16 cellular contexts compared by ENCODE assay signal in the genomic region with DNA sequence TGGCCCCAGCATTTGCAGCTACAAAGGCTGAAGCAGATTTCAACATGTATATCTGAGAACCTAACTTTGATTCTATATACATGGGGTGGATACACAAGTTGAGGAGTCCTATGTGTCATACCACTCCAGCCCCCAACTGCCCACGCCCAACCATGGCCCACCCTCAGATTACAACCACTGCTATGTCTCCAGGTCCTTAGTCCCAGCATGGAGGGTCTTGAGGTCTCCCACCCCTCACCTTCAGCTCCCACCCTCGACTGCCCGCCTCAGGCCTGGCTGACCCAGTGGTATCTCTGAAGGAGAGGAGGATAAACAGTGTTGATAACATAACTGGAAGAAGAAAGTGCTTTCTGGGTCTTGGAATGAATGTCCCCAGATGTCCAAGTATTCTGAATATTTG. TPM values are rescaled to one million over a fixed set of nuclear protein-coding genes. Genes with fewer than 3 reads are reported as not detected.
A peak's percentile ranks its signal among the peaks of the same experiment; 100 is the strongest.
DNase-seq lines count a peak whose midpoint lies in the region; ATAC-seq and TF ChIP-seq lines count a peak whose summit lies in the region.
"Had no signal": no experiment of that assay in that cellular context is flagged by ENCODE, and none has a peak within 500 bp of the region (broad histone marks: within the 10 kb centered on the region; RNA-seq: fewer than 3 reads in every experiment).

No MANE protein-coding gene starts in this region.

- H3K4me3 ChIP-seq in vagina: no peak overlapping the region
- H3K4me3 ChIP-seq: PC-9 had no signal

- ATAC-seq in left lobe of liver (no peak), GM19463 (IDR thresholded peaks at IDR 0.05; ENCODE audit: unreplicated experiment) (no peak)

- H3K27me3 ChIP-seq in vagina: no peaks in the 10 kb centered on the region

- H3K27ac ChIP-seq in angular gyrus (ENCODE audit: low read depth, low read length): peak overlapping the region; percentile 99
- peak overlapping the region; percentile 100 for H3K27ac ChIP-seq in temporal lobe (ENCODE audit: low read depth, low read length)
- H3K27ac ChIP-seq in vagina: no peak overlapping the region
- H3K27ac ChIP-seq: PC-9 had no signal

- no peaks in the 10 kb centered on the region for H3K9me3 ChIP-seq in vagina

- no peak for TF ChIP-seq POLR2A in vagina (IDR thresholded peaks at IDR 0.05)

- no peaks in the 10 kb centered on the region for H3K36me3 ChIP-seq in vagina

- intact Hi-C loops in vagina (cut with DNase I): no loop called here

- no peak for TF ChIP-seq CTCF in vagina (IDR thresholded peaks at IDR 0.05)

- H3K4me1 ChIP-seq in vagina: peaks cover 16% of the 10 kb centered on the region

- DNase-seq in left lobe of liver (ENCODE audit: low spot score): peak; percentile 47
- no peak for DNase-seq in vagina (ENCODE audit: extremely low spot score in 2 of 2)
- DNase-seq in NCI-H146 (lab: John Stamatoyannopoulos, UW): no peak
- DNase-seq: AML-193, H7, KG1, NCI-H1417, NCI-H1930, NCI-H226, NCI-H524 treated with DMSO at 0.1 percent for 48 hours, PC-9, SW 1271 had no signal

RNA-seq across cellular contexts. Expression of gene SOWAHA, which starts 8.2 kb away (rescaled TPM):
- total RNA-seq in left lobe of liver (1.7 TPM), temporal lobe (4.7 TPM), vagina (not detected)
- total RNA-seq: HFFc6, PC-9 had no signal

RNA-seq across cellular contexts. Expression of gene SHROOM1, which starts 9.1 kb away (rescaled TPM):
- total RNA-seq in left lobe of liver (41.3 TPM), temporal lobe (2.2 TPM), vagina (17.7 TPM)

RNA-seq across cellular contexts. Expression of gene SEPTIN8, which starts 44.3 kb away (rescaled TPM):
- total RNA-seq in left lobe of liver: 12.2 TPM
- total RNA-seq in temporal lobe: 27.3 TPM
- 52.8 TPM for total RNA-seq in vagina

RNA-seq across cellular contexts. Expression of gene GDF9, which starts 44.9 kb away (rescaled TPM):
- 0.15 TPM for total RNA-seq in left lobe of liver
- total RNA-seq in temporal lobe: 0.98 TPM
- total RNA-seq in vagina: not detected

RNA-seq across cellular contexts. Expression of gene UQCRQ, which starts 45.1 kb away (rescaled TPM):
- 727 TPM for total RNA-seq in left lobe of liver
- total RNA-seq in temporal lobe: 76.2 TPM
- total RNA-seq in vagina: 189 TPM
